1 cellular context compared by ENCODE assay signal in the genomic region with DNA sequence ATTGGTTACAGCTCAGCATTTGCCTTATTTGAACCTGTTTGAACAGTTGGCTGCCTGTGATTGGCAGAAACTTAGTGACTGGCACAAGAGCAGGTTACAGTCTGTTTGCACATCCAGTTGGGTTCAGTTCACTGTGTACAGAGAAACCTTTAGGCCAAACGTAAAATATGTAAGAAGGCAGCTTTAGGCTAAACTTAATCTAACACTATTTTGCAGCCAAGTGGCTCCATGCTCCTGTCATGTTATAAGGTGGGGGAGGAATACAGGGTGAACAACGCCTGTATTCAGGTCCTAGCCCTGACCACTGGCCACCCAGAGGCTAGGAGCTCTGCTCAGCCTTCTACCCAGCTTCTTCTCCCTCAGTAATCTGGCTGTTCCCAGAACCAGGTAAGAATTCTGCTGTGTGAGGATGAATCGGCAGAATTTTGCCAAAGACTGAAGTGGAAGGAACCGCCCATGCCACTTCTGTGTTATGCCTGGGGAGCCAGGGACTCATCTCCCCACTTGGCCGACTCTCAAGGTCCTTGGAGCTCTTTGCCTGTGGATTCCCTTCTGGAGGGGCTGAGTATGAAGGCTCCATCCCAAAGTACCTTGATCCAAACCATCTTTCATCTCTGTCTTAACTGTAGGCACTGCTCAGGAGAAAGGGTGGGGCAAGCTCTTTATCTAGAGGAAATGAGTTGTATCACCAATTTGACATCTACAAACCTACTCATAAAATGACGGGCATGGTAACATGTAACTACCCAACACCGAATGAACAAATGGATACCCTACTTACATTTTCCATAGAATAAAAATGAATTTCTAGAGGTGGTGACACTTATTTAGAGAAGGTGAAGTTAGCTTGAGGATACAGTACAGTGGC.
TF ChIP-seq lines count a peak whose summit lies in the region.

No MANE protein-coding gene starts in this region.

TF ChIP-seq in K562, 482 proteins besides CTCF, POLR2A, EP300 and RAD21 (continued from another document and continues in another):
- peak; percentile 57 for TF ChIP-seq PKNOX1 (IDR thresholded peaks at IDR 0.05)
- TF ChIP-seq MIER1 (IDR thresholded peaks at IDR 0.05; ENCODE audit: low read depth) = no peak
- TF ChIP-seq ZNF143 (CRISPR knock-in tag; IDR thresholded peaks at IDR 0.05) = no peak
- TF ChIP-seq UBTF (IDR thresholded peaks at IDR 0.05; ENCODE audit: borderline replicate concordance in 1 of 2, low read depth in 2 of 2, low read length in 2 of 2) = peak; percentile 65 to 83; a peak in 1 of 4 replicates
- no peak for TF ChIP-seq SREBF1 (IDR thresholded peaks at IDR 0.05; ENCODE audit: borderline replicate concordance, low read depth, low read length)
- TF ChIP-seq SP1 (CRISPR knock-in tag; IDR thresholded peaks at IDR 0.05) = no peak
- no peak for TF ChIP-seq FOXK2 (conservative IDR thresholded peaks at IDR 0.05 in 1 of 2, IDR thresholded peaks at IDR 0.05 in 1 of 2; ENCODE audit: low read depth in 2 of 2)
- TF ChIP-seq ZNF436 (CRISPR knock-in tag; IDR thresholded peaks at IDR 0.05) = no peak
- peak; percentile 75 for TF ChIP-seq NFE2L1 (tag; IDR thresholded peaks at IDR 0.05; ENCODE audit: borderline replicate concordance, low read depth)
- peak; percentile 61; the same call in 1 of the 2 replicates for TF ChIP-seq MYBL2 (IDR thresholded peaks at IDR 0.05; ENCODE audit: low read depth)
- TF ChIP-seq MYBL2 (CRISPR knock-in tag; IDR thresholded peaks at IDR 0.05; ENCODE audit: borderline replicate concordance) = no peak
- TF ChIP-seq MAFG (tag; conservative IDR thresholded peaks at IDR 0.05) = peak; percentile 98
- no peak for TF ChIP-seq STAT5A (IDR thresholded peaks at IDR 0.05; ENCODE audit: borderline replicate concordance, low read length)
- no peak for TF ChIP-seq PHTF2 (CRISPR knock-in tag; IDR thresholded peaks at IDR 0.05)
- TF ChIP-seq, protein P1, sequence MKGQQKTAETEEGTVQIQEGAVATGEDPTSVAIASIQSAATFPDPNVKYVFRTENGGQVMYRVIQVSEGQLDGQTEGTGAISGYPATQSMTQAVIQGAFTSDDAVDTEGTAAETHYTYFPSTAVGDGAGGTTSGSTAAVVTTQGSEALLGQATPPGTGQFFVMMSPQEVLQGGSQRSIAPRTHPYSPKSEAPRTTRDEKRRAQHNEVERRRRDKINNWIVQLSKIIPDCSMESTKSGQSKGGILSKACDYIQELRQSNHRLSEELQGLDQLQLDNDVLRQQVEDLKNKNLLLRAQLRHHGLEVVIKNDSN (CRISPR knock-in tag; IDR thresholded peaks at IDR 0.05) = no peak
- TF ChIP-seq TGIF2 (CRISPR knock-in tag; IDR thresholded peaks at IDR 0.05) = no peak
- peak; percentile 51 for TF ChIP-seq RBFOX2 (IDR thresholded peaks at IDR 0.05; ENCODE audit: low read depth, low read length)
- TF ChIP-seq, protein P2, sequence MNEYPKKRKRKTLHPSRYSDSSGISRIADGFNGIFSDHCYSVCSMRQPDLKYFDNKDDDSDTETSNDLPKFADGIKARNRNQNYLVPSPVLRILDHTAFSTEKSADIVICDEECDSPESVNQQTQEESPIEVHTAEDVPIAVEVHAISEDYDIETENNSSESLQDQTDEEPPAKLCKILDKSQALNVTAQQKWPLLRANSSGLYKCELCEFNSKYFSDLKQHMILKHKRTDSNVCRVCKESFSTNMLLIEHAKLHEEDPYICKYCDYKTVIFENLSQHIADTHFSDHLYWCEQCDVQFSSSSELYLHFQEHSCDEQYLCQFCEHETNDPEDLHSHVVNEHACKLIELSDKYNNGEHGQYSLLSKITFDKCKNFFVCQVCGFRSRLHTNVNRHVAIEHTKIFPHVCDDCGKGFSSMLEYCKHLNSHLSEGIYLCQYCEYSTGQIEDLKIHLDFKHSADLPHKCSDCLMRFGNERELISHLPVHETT (CRISPR knock-in tag; conservative IDR thresholded peaks at IDR 0.05 in 1 of 2, IDR thresholded peaks at IDR 0.05 in 1 of 2) = peak in 1 of 2 experiments; percentile 51; a peak in 1 of 4 replicates
- TF ChIP-seq PCBP1 (IDR thresholded peaks at IDR 0.05; ENCODE audit: low read depth, low read length, poor library complexity, severe bottlenecking) = no peak
- peak; percentile 65 for TF ChIP-seq EP400 (IDR thresholded peaks at IDR 0.05)
- TF ChIP-seq RBM15 (IDR thresholded peaks at IDR 0.05; ENCODE audit: insufficient read depth, low read length) = no peak
- TF ChIP-seq ZNF274 (IDR thresholded peaks at IDR 0.05; ENCODE audit: borderline replicate concordance, low read depth, low read length) = no peak
- TF ChIP-seq, protein P3, sequence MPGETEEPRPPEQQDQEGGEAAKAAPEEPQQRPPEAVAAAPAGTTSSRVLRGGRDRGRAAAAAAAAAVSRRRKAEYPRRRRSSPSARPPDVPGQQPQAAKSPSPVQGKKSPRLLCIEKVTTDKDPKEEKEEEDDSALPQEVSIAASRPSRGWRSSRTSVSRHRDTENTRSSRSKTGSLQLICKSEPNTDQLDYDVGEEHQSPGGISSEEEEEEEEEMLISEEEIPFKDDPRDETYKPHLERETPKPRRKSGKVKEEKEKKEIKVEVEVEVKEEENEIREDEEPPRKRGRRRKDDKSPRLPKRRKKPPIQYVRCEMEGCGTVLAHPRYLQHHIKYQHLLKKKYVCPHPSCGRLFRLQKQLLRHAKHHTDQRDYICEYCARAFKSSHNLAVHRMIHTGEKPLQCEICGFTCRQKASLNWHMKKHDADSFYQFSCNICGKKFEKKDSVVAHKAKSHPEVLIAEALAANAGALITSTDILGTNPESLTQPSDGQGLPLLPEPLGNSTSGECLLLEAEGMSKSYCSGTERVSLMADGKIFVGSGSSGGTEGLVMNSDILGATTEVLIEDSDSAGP (CRISPR knock-in tag; IDR thresholded peaks at IDR 0.05) = no peak
- peak; percentile 77; the same call in 1 of the 2 replicates for TF ChIP-seq FOXJ2 (tag; IDR thresholded peaks at IDR 0.05)
- peak; percentile 86 for TF ChIP-seq SMARCA4 (IDR thresholded peaks at IDR 0.05)
- no peak; the same call in 1 of the 2 replicates for TF ChIP-seq ZNF324 (CRISPR knock-in tag; IDR thresholded peaks at IDR 0.05)
- TF ChIP-seq CXXC5 (CRISPR knock-in tag; IDR thresholded peaks at IDR 0.05) = peak; percentile 68
- TF ChIP-seq ETS2 (tag; IDR thresholded peaks at IDR 0.05; ENCODE audit: borderline replicate concordance, poor library complexity, severe bottlenecking) = no peak
- TF ChIP-seq YBX1 (IDR thresholded peaks at IDR 0.05) = no peak
- peak; percentile 99 for TF ChIP-seq NFE2 (IDR thresholded peaks at IDR 0.05; ENCODE audit: low read depth)
- TF ChIP-seq, protein P4, sequence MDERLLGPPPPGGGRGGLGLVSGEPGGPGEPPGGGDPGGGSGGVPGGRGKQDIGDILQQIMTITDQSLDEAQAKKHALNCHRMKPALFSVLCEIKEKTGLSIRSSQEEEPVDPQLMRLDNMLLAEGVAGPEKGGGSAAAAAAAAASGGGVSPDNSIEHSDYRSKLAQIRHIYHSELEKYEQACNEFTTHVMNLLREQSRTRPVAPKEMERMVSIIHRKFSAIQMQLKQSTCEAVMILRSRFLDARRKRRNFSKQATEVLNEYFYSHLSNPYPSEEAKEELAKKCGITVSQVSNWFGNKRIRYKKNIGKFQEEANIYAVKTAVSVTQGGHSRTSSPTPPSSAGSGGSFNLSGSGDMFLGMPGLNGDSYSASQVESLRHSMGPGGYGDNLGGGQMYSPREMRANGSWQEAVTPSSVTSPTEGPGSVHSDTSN (CRISPR knock-in tag; IDR thresholded peaks at IDR 0.05; ENCODE audit: low read depth) = no peak
- TF ChIP-seq, protein P4 (tag; conservative IDR thresholded peaks at IDR 0.05; ENCODE audit: low read depth) = peak; percentile 35
- peak; percentile 81; the same call in 1 of the 2 replicates for TF ChIP-seq SMARCC2 (IDR thresholded peaks at IDR 0.05; ENCODE audit: low read depth)
- no peak for TF ChIP-seq ZNF696 (CRISPR knock-in tag; conservative IDR thresholded peaks at IDR 0.05)
- TF ChIP-seq ZNF197 (CRISPR knock-in tag; IDR thresholded peaks at IDR 0.05; ENCODE audit: low read depth) = peak; percentile 86; the same call in 1 of the 2 replicates
- TF ChIP-seq SMAD3 (CRISPR knock-in tag; conservative IDR thresholded peaks at IDR 0.05) = 0 out of 2 replicates have a peak, but pooled peaks have one; percentile 12
- 0 out of 2 replicates have a peak, but pooled peaks have one; percentile 18 for TF ChIP-seq HEY1 (CRISPR knock-in tag; IDR thresholded peaks at IDR 0.05; ENCODE audit: borderline replicate concordance)
- TF ChIP-seq ZNF140 (CRISPR knock-in tag; IDR thresholded peaks at IDR 0.05) = no peak
- no peak for TF ChIP-seq PPARD (CRISPR knock-in tag; IDR thresholded peaks at IDR 0.05)
- peak; percentile 73 for TF ChIP-seq RREB1 (CRISPR knock-in tag; IDR thresholded peaks at IDR 0.05)
- TF ChIP-seq, protein P5, sequence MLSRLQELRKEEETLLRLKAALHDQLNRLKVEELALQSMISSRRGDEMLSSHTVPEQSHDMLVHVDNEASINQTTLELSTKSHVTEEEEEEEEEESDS (CRISPR knock-in tag; IDR thresholded peaks at IDR 0.05) = no peak
- no peak for TF ChIP-seq DIDO1 (tag; IDR thresholded peaks at IDR 0.05; ENCODE audit: low read depth)
- TF ChIP-seq MEIS2 (IDR thresholded peaks at IDR 0.05; ENCODE audit: partially characterized antibody) = peak; percentile 63
- no peak for TF ChIP-seq KLF16 (IDR thresholded peaks at IDR 0.05)
